In the genomic region with DNA sequence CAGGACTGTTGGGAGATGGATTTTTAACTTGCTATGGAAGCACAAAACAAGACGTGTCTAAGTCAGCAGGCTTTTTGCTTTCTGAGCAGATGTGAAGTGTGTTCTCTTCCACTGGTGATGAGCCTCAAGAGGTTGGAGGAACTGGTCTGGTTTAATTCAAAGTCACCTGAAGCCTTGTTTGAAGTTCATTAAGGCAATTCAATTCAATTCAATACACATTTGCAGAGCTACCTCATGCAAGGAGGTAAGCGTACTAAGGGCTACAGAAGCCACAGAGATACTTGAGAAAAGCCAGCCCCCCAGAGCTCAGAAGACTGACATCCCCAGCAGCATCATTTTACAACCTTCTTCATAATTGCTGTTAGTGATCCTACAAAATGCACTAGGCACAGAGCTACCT, we compare ENCODE assay signal across 32 cellular contexts.
"Had no signal": no experiment of that assay in that cellular context is flagged by ENCODE, and none has a peak within 500 bp of the region (broad histone marks: within the 10 kb centered on the region; RNA-seq: fewer than 3 reads in every experiment).

No MANE protein-coding gene starts in this region.

- H3K27me3 ChIP-seq: ascending aorta, cardiac muscle cell, colonic mucosa, gastrocnemius medialis, hepatocyte, sigmoid colon, uterus had no signal

- DNase-seq: activated CD4-positive, alpha-beta T cell treated with anti-CD3 and anti-CD28 coated beads for 48 hours; activated CD4-positive, alpha-beta T cell treated with anti-CD3 and anti-CD28 coated beads, Interleukin-2, amount 50 U/mL, for 48 hours; activated CD8-positive, alpha-beta memory T cell treated with anti-CD3 and anti-CD28 coated beads, Interleukin-2, amount 50 U/mL, for 4 hours; activated gamma-delta T cell; activated naive CD4-positive, alpha-beta T cell treated with anti-CD3 and anti-CD28 coated beads, Interleukin-2, amount 10 ng/mL, durations not matched to agents 7 days and 5 days; activated naive CD8-positive, alpha-beta T cell treated with anti-CD3 and anti-CD28 coated beads, Interleukin-2, amount 10 ng/mL, durations not matched to agents 7 days and 5 days; activated T-cell treated with anti-CD3 and anti-CD28 coated beads, Interleukin-2, amount 50 U/mL, for 1 hour; cerebellar nuclear complex; colonic mucosa; effector CD8-positive, alpha-beta T cell; gastrocnemius medialis; glutamatergic neuron; islet precursor cell; left ventricle myocardium superior; naive B cell; pancreas; psoas muscle; sigmoid colon; small intestine; stimulated activated CD4-positive, alpha-beta T cell treated with anti-CD3 and anti-CD28 coated beads, Interleukin-4, amount 100 ng/mL, for 24 hours; uterus; WERI-Rb-1 had no signal

- H3K36me3 Mint-ChIP-seq: activated naive CD4-positive, alpha-beta T cell treated with anti-CD3 and anti-CD28 coated beads, Interleukin-2, amount 10 ng/mL, durations not matched to agents 7 days and 5 days; activated naive CD8-positive, alpha-beta T cell treated with anti-CD3 and anti-CD28 coated beads, Interleukin-2, amount 10 ng/mL, durations not matched to agents 7 days and 5 days; brain; mesothelial cell of epicardium; naive B cell; stimulated activated effector memory CD8-positive, alpha-beta T cell treated with anti-CD3 and anti-CD28 coated beads, Interleukin-12 subunit alpha, Interleukin-12 subunit beta, amount 100 ng/mL, for 72 hours; type B pancreatic cell had no signal

- H3K27me3 Mint-ChIP-seq: activated naive CD4-positive, alpha-beta T cell treated with anti-CD3 and anti-CD28 coated beads, Interleukin-2, amount 10 ng/mL, durations not matched to agents 7 days and 5 days; type B pancreatic cell had no signal

- H3K4me3 ChIP-seq: cardiac muscle cell, colonic mucosa, gastrocnemius medialis, hepatocyte, pancreas, psoas muscle, sigmoid colon, uterus had no signal

- H3K9me3 ChIP-seq: ascending aorta, colonic mucosa, gastrocnemius medialis, pancreas, psoas muscle, sigmoid colon, uterus had no signal

- H3K9me3 Mint-ChIP-seq: activated naive CD4-positive, alpha-beta T cell treated with anti-CD3 and anti-CD28 coated beads, Interleukin-2, amount 10 ng/mL, durations not matched to agents 7 days and 5 days; activated naive CD8-positive, alpha-beta T cell treated with anti-CD3 and anti-CD28 coated beads, Interleukin-2, amount 10 ng/mL, durations not matched to agents 7 days and 5 days; activated T-helper 1 cell treated with anti-CD3 and anti-CD28 coated beads, Interleukin-12 subunit alpha, Interleukin-12 subunit beta, Interleukin-2, Interleukin-4 antibody, amounts not matched to agents 30 ng/mL and 10 ng/mL and 1 ng/mL, durations not matched to agents 14 hours and 24 hours and 36 hours; stimulated activated effector memory CD8-positive, alpha-beta T cell treated with anti-CD3 and anti-CD28 coated beads, Interleukin-12 subunit alpha, Interleukin-12 subunit beta, amount 100 ng/mL, for 72 hours; stimulated activated naive CD8-positive, alpha-beta T cell treated with anti-CD3 and anti-CD28 coated beads, Interleukin-15, Interleukin-2, amounts not matched to agents 100 ng/mL and 50 ng/mL, for 24 hours had no signal

- H3K4me3 Mint-ChIP-seq: activated naive CD4-positive, alpha-beta T cell treated with anti-CD3 and anti-CD28 coated beads, Interleukin-2, amount 10 ng/mL, durations not matched to agents 7 days and 5 days; activated naive CD8-positive, alpha-beta T cell treated with anti-CD3 and anti-CD28 coated beads, Interleukin-2, amount 10 ng/mL, durations not matched to agents 7 days and 5 days; activated T-helper 1 cell treated with anti-CD3 and anti-CD28 coated beads, Interleukin-12 subunit alpha, Interleukin-12 subunit beta, Interleukin-2, Interleukin-4 antibody, amounts not matched to agents 30 ng/mL and 10 ng/mL and 1 ng/mL, durations not matched to agents 14 hours and 24 hours and 36 hours; brain; mesothelial cell of epicardium; naive B cell; stimulated activated effector memory CD8-positive, alpha-beta T cell treated with anti-CD3 and anti-CD28 coated beads, Interleukin-12 subunit alpha, Interleukin-12 subunit beta, amount 100 ng/mL, for 72 hours; stimulated activated naive CD8-positive, alpha-beta T cell treated with anti-CD3 and anti-CD28 coated beads, Interleukin-15, Interleukin-2, amounts not matched to agents 100 ng/mL and 50 ng/mL, for 24 hours; type B pancreatic cell had no signal

- H3K27ac ChIP-seq: cardiac muscle cell, colonic mucosa, gastrocnemius medialis, hepatocyte, pancreas, psoas muscle, sigmoid colon, uterus, WERI-Rb-1 had no signal

- H3K4me1 Mint-ChIP-seq: activated naive CD4-positive, alpha-beta T cell treated with anti-CD3 and anti-CD28 coated beads, Interleukin-2, amount 10 ng/mL, durations not matched to agents 7 days and 5 days; activated naive CD8-positive, alpha-beta T cell treated with anti-CD3 and anti-CD28 coated beads, Interleukin-2, amount 10 ng/mL, durations not matched to agents 7 days and 5 days; mesothelial cell of epicardium; naive B cell; stimulated activated effector memory CD8-positive, alpha-beta T cell treated with anti-CD3 and anti-CD28 coated beads, Interleukin-12 subunit alpha, Interleukin-12 subunit beta, amount 100 ng/mL, for 72 hours had no signal

- H3K36me3 ChIP-seq: ascending aorta, cardiac muscle cell, colonic mucosa, gastrocnemius medialis, pancreas, sigmoid colon, uterus, WERI-Rb-1 had no signal

- H3K4me1 ChIP-seq: colonic mucosa, gastrocnemius medialis, psoas muscle, sigmoid colon, uterus had no signal

- H3K27ac Mint-ChIP-seq: activated naive CD4-positive, alpha-beta T cell treated with anti-CD3 and anti-CD28 coated beads, Interleukin-2, amount 10 ng/mL, durations not matched to agents 7 days and 5 days; activated naive CD8-positive, alpha-beta T cell treated with anti-CD3 and anti-CD28 coated beads, Interleukin-2, amount 10 ng/mL, durations not matched to agents 7 days and 5 days; activated T-helper 1 cell treated with anti-CD3 and anti-CD28 coated beads, Interleukin-12 subunit alpha, Interleukin-12 subunit beta, Interleukin-2, Interleukin-4 antibody, amounts not matched to agents 30 ng/mL and 10 ng/mL and 1 ng/mL, durations not matched to agents 14 hours and 24 hours and 36 hours; mesothelial cell of epicardium; stimulated activated effector memory CD8-positive, alpha-beta T cell treated with anti-CD3 and anti-CD28 coated beads, Interleukin-12 subunit alpha, Interleukin-12 subunit beta, amount 100 ng/mL, for 72 hours; stimulated activated naive CD8-positive, alpha-beta T cell treated with anti-CD3 and anti-CD28 coated beads, Interleukin-15, Interleukin-2, amounts not matched to agents 100 ng/mL and 50 ng/mL, for 24 hours; type B pancreatic cell had no signal

- ATAC-seq: activated CD4-positive, CD25-positive, alpha-beta regulatory T cell treated with anti-CD3 and anti-CD28 coated beads, Interleukin-2, amount 50 U/mL, for 24 hours; gastrocnemius medialis; left ventricle myocardium superior; pancreas; psoas muscle; stimulated activated effector memory CD8-positive, alpha-beta T cell treated with anti-CD3 and anti-CD28 coated beads, Interleukin-12 subunit alpha, Interleukin-12 subunit beta, amount 100 ng/mL, for 72 hours had no signal
